ENCODE assay signal across 29 cellular contexts in genomic region chr2:241131531-241131930, GRCh38. TPM values are rescaled to one million over a fixed set of nuclear protein-coding genes. Genes with fewer than 3 reads are reported as not detected.
"Had no signal": no experiment of that assay in that cellular context is flagged by ENCODE, and none has a peak within 500 bp of the region (broad histone marks: within the 10 kb centered on the region; RNA-seq: fewer than 3 reads in every experiment).

No MANE protein-coding gene starts in this region.

- H3K27ac ChIP-seq: ascending aorta, breast epithelium, cardiac muscle cell, coronary artery, dorsolateral prefrontal cortex, esophagus muscularis mucosa, gastroesophageal sphincter, WERI-Rb-1 had no signal

- H3K36me3 ChIP-seq: ascending aorta, breast epithelium, cardiac muscle cell had no signal

- DNase-seq: activated B cell treated with CpG ODN at 0.5 μM for 24 hours; activated CD4-positive, alpha-beta T cell treated with anti-CD3 and anti-CD28 coated beads for 48 hours; activated CD4-positive, alpha-beta T cell treated with anti-CD3 and anti-CD28 coated beads, Interleukin-2, amount 50 U/mL, for 1 hour; activated CD4-positive, alpha-beta T cell treated with anti-CD3 and anti-CD28 coated beads, Interleukin-2, amount 50 U/mL, for 48 hours; activated CD8-positive, alpha-beta memory T cell treated with anti-CD3 and anti-CD28 coated beads for 24 hours; activated CD8-positive, alpha-beta T cell treated with anti-CD3 and anti-CD28 coated beads for 36 hours; activated gamma-delta T cell; activated naive CD4-positive, alpha-beta T cell; activated naive CD4-positive, alpha-beta T cell treated with anti-CD3 and anti-CD28 coated beads, Interleukin-2, amount 10 ng/mL, durations not matched to agents 7 days and 5 days; activated naive CD8-positive, alpha-beta T cell treated with anti-CD3 and anti-CD28 coated beads, Interleukin-2, amount 10 ng/mL, durations not matched to agents 7 days and 5 days; activated T-cell treated with anti-CD3 and anti-CD28 coated beads, Interleukin-2, amount 50 U/mL, for 4 hours; central memory CD4-positive, alpha-beta T cell; cerebellar nuclear complex; effector memory CD8-positive, alpha-beta T cell; foreskin melanocyte; T-helper 1 cell; T-helper 17 cell; T1000; WERI-Rb-1 had no signal

- H3K27me3 ChIP-seq: ascending aorta, breast epithelium, cardiac muscle cell, dorsolateral prefrontal cortex, esophagus muscularis mucosa, gastroesophageal sphincter had no signal

- H3K4me1 ChIP-seq: ascending aorta, breast epithelium, esophagus muscularis mucosa, gastroesophageal sphincter had no signal

- ATAC-seq: activated CD4-positive, CD25-positive, alpha-beta regulatory T cell treated with anti-CD3 and anti-CD28 coated beads, Interleukin-2, amount 50 U/mL, for 24 hours; activated CD8-positive, alpha-beta T cell treated with anti-CD3 and anti-CD28 coated beads for 36 hours; activated naive CD4-positive, alpha-beta T cell treated with anti-CD3 and anti-CD28 coated beads, Interleukin-2, amount 50 U/mL, for 72 hours; activated T-cell treated with anti-CD3 and anti-CD28 coated beads, Interleukin-2, amount 50 U/mL, for 4 hours; activated T-helper 17 cell treated with anti-CD3 and anti-CD28 coated beads, Interleukin-2, amount 50 U/mL, for 72 hours; effector memory CD8-positive, alpha-beta T cell; gastroesophageal sphincter; T-helper 17 cell had no signal

- H3K4me3 ChIP-seq: ascending aorta, breast epithelium, cardiac muscle cell, coronary artery, dorsolateral prefrontal cortex, esophagus muscularis mucosa, gastroesophageal sphincter had no signal

- H3K9me3 ChIP-seq: ascending aorta, breast epithelium, esophagus muscularis mucosa, gastroesophageal sphincter had no signal

RNA-seq across cellular contexts. Expression of gene PASK, which starts 17.7 kb away (rescaled TPM):
- total RNA-seq: ascending aorta had no signal
